20 cellular contexts compared by ENCODE assay signal in the genomic region with DNA sequence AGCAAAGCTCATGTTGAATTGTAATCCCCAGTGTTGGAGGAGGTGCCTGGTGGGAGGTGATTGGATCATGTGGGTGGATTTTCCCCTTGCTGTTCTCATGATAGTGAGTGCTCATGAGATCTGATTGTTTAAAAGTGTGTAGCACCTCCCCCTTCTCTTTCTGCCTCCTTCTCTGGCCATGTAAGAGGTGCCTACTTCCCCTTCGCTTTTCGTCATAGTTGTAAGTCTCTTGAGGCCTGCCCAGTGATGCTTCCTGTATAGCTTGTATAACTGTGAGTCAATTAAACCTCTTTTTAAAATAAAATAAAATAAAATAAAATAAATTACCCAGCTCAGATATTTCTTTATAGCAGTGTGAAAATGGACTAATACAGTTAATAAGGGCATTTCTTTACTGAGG.
"Had no signal": no experiment of that assay in that cellular context is flagged by ENCODE, and none has a peak within 500 bp of the region (broad histone marks: within the 10 kb centered on the region; RNA-seq: fewer than 3 reads in every experiment).

No MANE protein-coding gene starts in this region.

- H3K4me1 Mint-ChIP-seq: activated CD4-positive, alpha-beta memory T cell treated with anti-CD3 and anti-CD28 coated beads, Interleukin-2, amount 10 ng/mL, durations not matched to agents 7 days and 5 days; activated naive CD4-positive, alpha-beta T cell treated with anti-CD3 and anti-CD28 coated beads, Interleukin-2, amount 50 U/mL, for 24 hours; brain; naive thymus-derived CD8-positive, alpha-beta T cell; stimulated activated memory B cell treated with anti-CD40 and anti-IgM and Interleukin-4, amounts not matched to agents 10 μg/mL and 1 μg/mL and 100 μg/mL, for 72 hours had no signal

- DNase-seq: activated CD4-positive, alpha-beta memory T cell treated with anti-CD3 and anti-CD28 coated beads, Interleukin-2, amount 10 ng/mL, durations not matched to agents 7 days and 5 days; activated CD4-positive, alpha-beta T cell treated with anti-CD3 and anti-CD28 coated beads for 4 hours; activated CD4-positive, CD25-positive, alpha-beta regulatory T cell; activated gamma-delta T cell treated with Interleukin-2 at 50 U/mL for 16 hours; activated T-cell treated with anti-CD3 and anti-CD28 coated beads for 4 hours; aorta; heart left ventricle; left ventricle myocardium superior; mammary epithelial cell; naive thymus-derived CD8-positive, alpha-beta T cell; sigmoid colon; stimulated activated CD4-positive, alpha-beta T cell treated with anti-CD3 and anti-CD28 coated beads, Interleukin-15, amount 100 ng/mL, for 24 hours; T1000; testis had no signal

- H3K36me3 ChIP-seq: heart left ventricle, sigmoid colon had no signal

- H3K27me3 ChIP-seq: heart left ventricle, sigmoid colon, testis had no signal

- H3K4me2 ChIP-seq: smooth muscle cell had no signal

- H3K27me3 Mint-ChIP-seq: activated CD4-positive, alpha-beta memory T cell treated with anti-CD3 and anti-CD28 coated beads, Interleukin-2, amount 10 ng/mL, durations not matched to agents 7 days and 5 days; activated naive CD4-positive, alpha-beta T cell treated with anti-CD3 and anti-CD28 coated beads, Interleukin-2, amount 50 U/mL, for 24 hours; naive thymus-derived CD8-positive, alpha-beta T cell; stimulated activated memory B cell treated with anti-CD40 and anti-IgM and Interleukin-4, amounts not matched to agents 10 μg/mL and 1 μg/mL and 100 μg/mL, for 72 hours; type B pancreatic cell had no signal

- ATAC-seq: heart left ventricle; left ventricle myocardium superior; naive thymus-derived CD8-positive, alpha-beta T cell; stimulated activated memory B cell treated with anti-CD40 and anti-IgM and Interleukin-4, amounts not matched to agents 10 μg/mL and 1 μg/mL and 100 μg/mL, for 72 hours had no signal

- H3K27ac ChIP-seq: heart left ventricle, sigmoid colon, testis had no signal

- H3K27ac Mint-ChIP-seq: activated CD4-positive, alpha-beta memory T cell treated with anti-CD3 and anti-CD28 coated beads, Interleukin-2, amount 10 ng/mL, durations not matched to agents 7 days and 5 days; activated naive CD4-positive, alpha-beta T cell treated with anti-CD3 and anti-CD28 coated beads, Interleukin-2, amount 50 U/mL, for 24 hours; brain; mesothelial cell of epicardium; naive thymus-derived CD8-positive, alpha-beta T cell; stimulated activated memory B cell treated with anti-CD40 and anti-IgM and Interleukin-4, amounts not matched to agents 10 μg/mL and 1 μg/mL and 100 μg/mL, for 72 hours; type B pancreatic cell had no signal

- H3K4me1 ChIP-seq: heart left ventricle, sigmoid colon, testis had no signal

- H3K9me3 ChIP-seq: heart left ventricle, sigmoid colon, testis had no signal

- H3K4me3 Mint-ChIP-seq: activated CD4-positive, alpha-beta memory T cell treated with anti-CD3 and anti-CD28 coated beads, Interleukin-2, amount 10 ng/mL, durations not matched to agents 7 days and 5 days; activated naive CD4-positive, alpha-beta T cell treated with anti-CD3 and anti-CD28 coated beads, Interleukin-2, amount 50 U/mL, for 24 hours; brain; mesothelial cell of epicardium; naive thymus-derived CD8-positive, alpha-beta T cell; stimulated activated memory B cell treated with anti-CD40 and anti-IgM and Interleukin-4, amounts not matched to agents 10 μg/mL and 1 μg/mL and 100 μg/mL, for 72 hours; type B pancreatic cell had no signal

- H3K4me3 ChIP-seq: heart left ventricle, sigmoid colon, smooth muscle cell, testis had no signal

- H3K36me3 Mint-ChIP-seq: activated naive CD4-positive, alpha-beta T cell treated with anti-CD3 and anti-CD28 coated beads, Interleukin-2, amount 50 U/mL, for 24 hours; brain; naive thymus-derived CD8-positive, alpha-beta T cell; stimulated activated memory B cell treated with anti-CD40 and anti-IgM and Interleukin-4, amounts not matched to agents 10 μg/mL and 1 μg/mL and 100 μg/mL, for 72 hours; type B pancreatic cell had no signal
